ENCODE assay signal across 8 cellular contexts in the genomic region with DNA sequence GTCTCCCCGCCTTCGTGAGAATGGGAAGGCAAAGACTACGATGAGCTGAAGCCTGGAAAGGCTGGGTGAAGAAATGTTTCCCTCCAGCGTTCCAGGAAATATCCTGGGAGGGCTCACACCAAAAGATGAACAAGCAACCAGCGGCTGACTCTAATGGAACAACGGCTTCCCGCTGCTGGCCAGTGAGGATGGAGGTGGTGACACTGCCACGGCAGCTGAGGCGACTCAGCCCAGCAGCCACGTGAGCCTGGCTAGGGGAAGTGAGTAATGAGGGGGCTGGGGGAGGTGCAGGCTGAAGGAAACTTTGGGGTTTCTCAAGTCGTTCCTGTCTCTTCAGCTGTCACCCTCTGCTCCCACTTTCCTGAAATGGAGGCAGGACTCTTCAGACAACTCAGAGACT.
DNase-seq lines count a peak whose midpoint lies in the region; ATAC-seq and TF ChIP-seq lines count a peak whose summit lies in the region.

No MANE protein-coding gene starts in this region.

- TF ChIP-seq CTCF in DND-41 (IDR thresholded peaks at IDR 0.05; ENCODE audit: borderline replicate concordance, extremely low read depth, low read length, poor library complexity, severe bottlenecking): no peak
- TF ChIP-seq CTCF in epithelial cell of esophagus (IDR thresholded peaks at IDR 0.05; ENCODE audit: insufficient read depth, low read depth, low read length, missing control alignments): no peak
- no peak for TF ChIP-seq CTCF in gastrocnemius medialis (IDR thresholded peaks at IDR 0.05 in 4 of 5, conservative IDR thresholded peaks at IDR 0.05 in 1 of 5)

- no peak overlapping the region for H3K4me2 ChIP-seq in DND-41 (ENCODE audit: insufficient read depth, low read length)
- H3K4me2 ChIP-seq in GM23248 (ENCODE audit: unreplicated experiment): peak overlapping the region; percentile 17

- H3K27me3 ChIP-seq in DND-41 (ENCODE audit: insufficient read depth, low read length, poor library complexity): no peaks in the 10 kb centered on the region
- no peaks in the 10 kb centered on the region for H3K27me3 ChIP-seq in GM23248 (replicated peaks; ENCODE audit: insufficient read depth)
- H3K27me3 ChIP-seq in gastrocnemius medialis: no peaks in the 10 kb centered on the region
- H3K27me3 ChIP-seq in SJCRH30: no peaks in the 10 kb centered on the region

- H3K27ac ChIP-seq in DND-41 (ENCODE audit: low read length) (peak overlapping the region; percentile 95), GM23248 (peak overlapping the region; percentile 72), gastrocnemius medialis (peak overlapping the region in 1 of 4 donors; percentile 50), SJCRH30 (no peak overlapping the region)

- H2AFZ ChIP-seq in DND-41 (ENCODE audit: low read depth, low read length) (no peak overlapping the region), GM23248 (peak overlapping the region; percentile 52; the same call in 1 of the 2 replicates)

- WGBS in GM23248 (ENCODE audit: low coverage in 1 of 2, low lambda C conversion rate in 2 of 2, missing lambda C conversion rate in 2 of 2), 2 experiments: 55 to 62% methylated on average over 11 of the region's 11 CpGs

- no peaks in the 10 kb centered on the region for H4K20me1 ChIP-seq in DND-41 (ENCODE audit: insufficient read depth, low read length)
- H4K20me1 ChIP-seq in GM23248 (ENCODE audit: insufficient read depth): no peaks in the 10 kb centered on the region

- no peak for DNase-seq in DND-41
- peak; percentile 88 for DNase-seq in GM23248
- peak; percentile 65 for DNase-seq in epithelial cell of esophagus (ENCODE audit: low read depth)
- DNase-seq in gastrocnemius medialis: peak; percentile 20 to 46
- no peak for DNase-seq in superior temporal gyrus (ENCODE audit: extremely low spot score)
- no peak for DNase-seq in effector CD4-positive, alpha-beta T cell
- no peak for DNase-seq in SJCRH30

- H3K9ac ChIP-seq in DND-41 (ENCODE audit: low read depth, low read length): no peak overlapping the region
- H3K9ac ChIP-seq in GM23248: peak overlapping the region; percentile 56

- H3K36me3 ChIP-seq in DND-41 (ENCODE audit: insufficient read depth, low read length) (peaks cover 10% of the 10 kb centered on the region), GM23248 (ENCODE audit: low read depth) (no peaks in the 10 kb centered on the region), gastrocnemius medialis (no peaks in the 10 kb centered on the region), SJCRH30 (no peaks in the 10 kb centered on the region)

- H3K4me1 ChIP-seq in DND-41 (ENCODE audit: insufficient read depth, low read length) (peaks cover 91% of the 10 kb centered on the region), GM23248 (ENCODE audit: insufficient read depth) (peaks cover 41% of the 10 kb centered on the region), gastrocnemius medialis (peaks cover 6 to 12% of the 10 kb centered on the region in 2 donors), SJCRH30 (peaks cover 24% of the 10 kb centered on the region)

- H3K79me2 ChIP-seq in DND-41 (ENCODE audit: insufficient read depth, low read length): no peaks in the 10 kb centered on the region
- no peaks in the 10 kb centered on the region for H3K79me2 ChIP-seq in GM23248 (ENCODE audit: insufficient read depth)

- intact Hi-C loops in gastrocnemius medialis (cut with DNase I; ENCODE audit: low total_unique reads): no loop called here

- H3K9me3 ChIP-seq in DND-41 (ENCODE audit: insufficient read depth, low read length, severe bottlenecking): no peaks in the 10 kb centered on the region
- H3K9me3 ChIP-seq in GM23248 (ENCODE audit: low read depth): no peaks in the 10 kb centered on the region
- H3K9me3 ChIP-seq in gastrocnemius medialis: no peaks in the 10 kb centered on the region
- H3K9me3 ChIP-seq in SJCRH30 (replicated peaks): no peaks in the 10 kb centered on the region

- H3K9me2 ChIP-seq in GM23248 (ENCODE audit: insufficient read depth): no peaks in the 10 kb centered on the region

- in situ Hi-C loops in GM23248 (cut with MboI) (loop anchor here (25.0 kb wide), 1 partner anchor 368 kb away; no protein-coding TSS in a partner anchor), gastrocnemius medialis (cut with MboI; ENCODE audit: low sequenced_read_pairs in 4 of 4) (no loop called here)

- H3K4me3 ChIP-seq in DND-41 (ENCODE audit: low read depth in 1 of 2, low read length in 2 of 2) (no peak overlapping the region), GM23248 (no peak overlapping the region), epithelial cell of esophagus (ENCODE audit: low read length) (no peak overlapping the region), gastrocnemius medialis (no peak overlapping the region), SJCRH30 (no peak overlapping the region)

- H3F3A ChIP-seq in GM23248 (ENCODE audit: insufficient read depth): peaks cover 25% of the 10 kb centered on the region

- ATAC-seq in DND-41 (ENCODE audit: insufficient read depth, low read depth): no peak
- ATAC-seq in gastrocnemius medialis: peak in 1 of 2 donors; percentile 31

- peak in 1 of 2 donors; percentile 9 for TF ChIP-seq POLR2A in gastrocnemius medialis (IDR thresholded peaks at IDR 0.05)

TF ChIP-seq in PFSK-1, 5 proteins besides CTCF, POLR2A, EP300 and RAD21:
- TF ChIP-seq TAF1 (IDR thresholded peaks at IDR 0.05; ENCODE audit: borderline replicate concordance, insufficient read depth, low read length) (no peak), POLR2AphosphoS5 (IDR thresholded peaks at IDR 0.05; ENCODE audit: low read depth, low read length) (no peak), FOXP2 (optimal IDR thresholded peaks at IDR 0.05; ENCODE audit: borderline replicate concordance, extremely low read depth, extremely low read length, insufficient read depth) (peak; percentile 39)

Comparison
In these comparisons a context has a peak if more than half of its experiments do, and no peak if none do; other contexts are left out.
1. DNase-seq: peak in GM23248 (single experiment), epithelial cell of esophagus (single experiment) and gastrocnemius medialis (2 of 2); none in DND-41 (single experiment), superior temporal gyrus (single experiment), effector CD4-positive, alpha-beta T cell (single experiment) and SJCRH30 (0 of 2).